11 cellular contexts compared by ENCODE assay signal in the genomic region with DNA sequence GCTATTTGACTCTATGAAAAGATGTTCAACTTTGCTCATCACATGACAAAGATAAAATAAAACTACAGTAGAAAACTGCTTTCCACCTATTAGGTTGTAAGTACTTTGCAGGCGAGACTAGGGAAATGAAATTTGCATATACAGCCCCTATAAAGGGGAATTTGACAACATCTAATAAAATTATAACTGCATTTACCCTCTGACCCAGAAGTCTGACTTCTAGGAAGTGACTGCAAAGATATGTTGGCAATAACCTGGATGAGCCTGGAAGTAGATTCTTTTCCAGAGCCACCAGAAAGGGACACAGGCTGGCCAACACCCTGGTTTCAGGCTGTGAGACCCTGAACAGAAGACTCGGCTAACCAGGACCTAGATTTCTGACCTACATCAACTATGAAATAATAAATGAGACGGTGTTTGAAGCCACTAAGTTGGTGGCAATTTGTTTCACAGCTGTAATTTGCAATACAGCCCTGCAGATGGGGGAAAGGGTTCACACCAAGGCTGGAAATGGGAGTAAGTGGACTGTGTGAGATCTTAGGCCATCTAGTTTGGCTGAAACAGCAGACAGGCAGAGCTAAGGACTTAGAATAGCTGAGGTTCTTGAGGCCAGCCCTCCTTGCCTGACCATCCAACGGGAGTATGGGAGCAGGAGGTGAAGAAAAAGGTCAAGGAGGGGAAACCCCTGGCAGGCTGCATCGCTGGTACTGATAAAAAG.
DNase-seq lines count a peak whose midpoint lies in the region; ATAC-seq and TF ChIP-seq lines count a peak whose summit lies in the region.
"Had no signal": no experiment of that assay in that cellular context is flagged by ENCODE, and none has a peak within 500 bp of the region (broad histone marks: within the 10 kb centered on the region; RNA-seq: fewer than 3 reads in every experiment).

No MANE protein-coding gene starts in this region.

- no peaks in the 10 kb centered on the region for H3K27me3 ChIP-seq in mucosa of rectum (ENCODE audit: control insufficient read depth in 2 of 2, insufficient read depth in 2 of 2, low read length in 2 of 2)
- H3K27me3 ChIP-seq in suprapubic skin: no peaks in the 10 kb centered on the region

- no peak for TF ChIP-seq POLR2A in suprapubic skin (IDR thresholded peaks at IDR 0.05)

- H3K4me1 ChIP-seq in mucosa of rectum (ENCODE audit: control insufficient read depth in 2 of 2, insufficient read depth in 2 of 2, low read length in 2 of 2) (peaks cover 8% of the 10 kb centered on the region in 2 donors), suprapubic skin (no peaks in the 10 kb centered on the region)

- H3K9ac ChIP-seq in mucosa of rectum (ENCODE audit: low read depth in 1 of 2, low read length in 2 of 2): no peak overlapping the region
- H3K9ac ChIP-seq: KMS-11 had no signal

- DNase-seq in DMS153 (lab: John Stamatoyannopoulos, UW) (peak; percentile 5), NAMALWA (ENCODE audit: low spot score) (peak; percentile 19), dermis blood vessel endothelial cell (peak; percentile 5), T-helper 1 cell (no peak), retina (no peak), suprapubic skin (ENCODE audit: low spot score in 2 of 2) (no peak)
- DNase-seq: DND-41 had no signal

- H3K36me3 ChIP-seq in mucosa of rectum (ENCODE audit: control insufficient read depth in 2 of 2, insufficient read depth in 2 of 2, low read length in 2 of 2) (no peaks in the 10 kb centered on the region), suprapubic skin (no peaks in the 10 kb centered on the region)
- H3K36me3 ChIP-seq: HAP-1 had no signal

- H3K4me3 ChIP-seq in mucosa of rectum (ENCODE audit: low read length in 2 of 2) (no peak overlapping the region), suprapubic skin (no peak overlapping the region)
- H3K4me3 ChIP-seq: HAP-1 had no signal

- no peaks in the 10 kb centered on the region for H3K9me3 ChIP-seq in mucosa of rectum (ENCODE audit: control insufficient read depth in 2 of 2, low read length in 2 of 2)
- H3K9me3 ChIP-seq in suprapubic skin: no peaks in the 10 kb centered on the region
- H3K9me3 ChIP-seq: HAP-1 had no signal

- TF ChIP-seq EP300 in suprapubic skin (IDR thresholded peaks at IDR 0.05): no peak

- TF ChIP-seq CTCF in suprapubic skin (IDR thresholded peaks at IDR 0.05): peak in 1 of 2 donors; percentile 4

- no peak for ATAC-seq in GM19397 (IDR thresholded peaks at IDR 0.05; ENCODE audit: unreplicated experiment)

- WGBS in suprapubic skin: 81% methylated on average over 5 of the region's 5 CpGs

- H3K27ac ChIP-seq in mucosa of rectum (ENCODE audit: low read depth in 2 of 2, low read length in 2 of 2) (peak overlapping the region; percentile 24 to 25), suprapubic skin (no peak overlapping the region)
- H3K27ac ChIP-seq: KMS-11 had no signal

Comparison
In these comparisons a context has a peak if more than half of its experiments do, and no peak if none do; other contexts are left out.
1. DNase-seq: peak in DMS153 (single experiment), NAMALWA (single experiment) and dermis blood vessel endothelial cell (single experiment); none in T-helper 1 cell (0 of 5), retina (single experiment) and suprapubic skin (0 of 2).